In genomic region chr12:5745251-5745888, GRCh38 we compare ENCODE assay signal across 8 cellular contexts.
DNase-seq lines count a peak whose midpoint lies in the region; FAIRE-seq and TF ChIP-seq lines count a peak whose summit lies in the region.

No MANE protein-coding gene starts in this region.

- peaks cover 0 to 8% (median 0%) of the 10 kb centered on the region in 5 donors for H3K36me3 ChIP-seq in subcutaneous abdominal adipose tissue (ENCODE audit: control insufficient read depth in 5 of 5, insufficient read depth in 5 of 5, low read length in 5 of 5)

- intact Hi-C loops in activated CD4-positive, alpha-beta T cell treated with anti-CD3 and anti-CD28 coated beads, Interleukin-2, amount 10 ng/mL, durations not matched to agents 24 days and 14 days (cut with micrococcal nuclease): no loop called here

- H3K27ac Mint-ChIP-seq in activated CD4-positive, alpha-beta T cell treated with anti-CD3 and anti-CD28 coated beads, Interleukin-2, amount 10 ng/mL, durations not matched to agents 24 days and 14 days: no peak overlapping the region
- no peak overlapping the region for H3K27ac Mint-ChIP-seq in endothelial cell (ENCODE audit: unreplicated experiment)

- TF ChIP-seq POLR2A in GM12891 (IDR thresholded peaks at IDR 0.05; ENCODE audit: low read depth, low read length): no peak

- peaks cover 3% of the 10 kb centered on the region for H3K27me3 Mint-ChIP-seq in activated CD4-positive, alpha-beta T cell treated with anti-CD3 and anti-CD28 coated beads, Interleukin-2, amount 10 ng/mL, durations not matched to agents 24 days and 14 days
- H3K27me3 Mint-ChIP-seq in endothelial cell (ENCODE audit: unreplicated experiment): no peaks in the 10 kb centered on the region

- H3K4me3 Mint-ChIP-seq in activated CD4-positive, alpha-beta T cell treated with anti-CD3 and anti-CD28 coated beads, Interleukin-2, amount 10 ng/mL, durations not matched to agents 24 days and 14 days: no peak overlapping the region
- no peak overlapping the region for H3K4me3 Mint-ChIP-seq in endothelial cell (ENCODE audit: unreplicated experiment)

- peaks cover 3% of the 10 kb centered on the region for H3K4me1 Mint-ChIP-seq in activated CD4-positive, alpha-beta T cell treated with anti-CD3 and anti-CD28 coated beads, Interleukin-2, amount 10 ng/mL, durations not matched to agents 24 days and 14 days
- H3K4me1 Mint-ChIP-seq in endothelial cell (ENCODE audit: unreplicated experiment): peaks cover 12% of the 10 kb centered on the region

- H3K27me3 ChIP-seq in subcutaneous abdominal adipose tissue (ENCODE audit: control insufficient read depth in 5 of 5, insufficient read depth in 4 of 5, low read length in 5 of 5): peaks cover 0 to 2% (median 0%) of the 10 kb centered on the region in 5 donors

- H3K9me3 ChIP-seq in subcutaneous abdominal adipose tissue (ENCODE audit: control insufficient read depth in 5 of 5, low read length in 5 of 5): no peaks in the 10 kb centered on the region

- H3K9ac ChIP-seq in subcutaneous abdominal adipose tissue (ENCODE audit: low read length in 5 of 5): no peak overlapping the region

- FAIRE-seq in GM12891 (lab: Jason Lieb, UNC): no peak

- H3K4me3 ChIP-seq in subcutaneous abdominal adipose tissue (ENCODE audit: low read depth in 1 of 5, low read length in 5 of 5): no peak overlapping the region

- peak; percentile 4 for DNase-seq in AG09319 (ENCODE audit: extremely low read depth, low read depth)
- peak; percentile 21 for DNase-seq in GM12891 (ENCODE audit: insufficient read length, low spot score)
- peak; percentile 80 for DNase-seq in NAMALWA (ENCODE audit: low spot score)
- DNase-seq in activated CD4-positive, alpha-beta T cell treated with anti-CD3 and anti-CD28 coated beads, Interleukin-2, amount 10 ng/mL, durations not matched to agents 24 days and 14 days: peak; percentile 85
- DNase-seq in endothelial cell (ENCODE audit: low spot score): peak; percentile 85
- DNase-seq in myocyte (ENCODE audit: low read depth): peak; percentile 70
- DNase-seq in cortex of kidney (lab: John Stamatoyannopoulos, UW): no peak

- peak overlapping the region; percentile 37 for H3K27ac ChIP-seq in subcutaneous abdominal adipose tissue (ENCODE audit: low read depth, low read length)

- H3K36me3 Mint-ChIP-seq in activated CD4-positive, alpha-beta T cell treated with anti-CD3 and anti-CD28 coated beads, Interleukin-2, amount 10 ng/mL, durations not matched to agents 24 days and 14 days (ENCODE audit: low read depth): no peaks in the 10 kb centered on the region
- H3K36me3 Mint-ChIP-seq in endothelial cell (ENCODE audit: low read depth, unreplicated experiment): no peaks in the 10 kb centered on the region

- H3K4me1 ChIP-seq in subcutaneous abdominal adipose tissue (ENCODE audit: control insufficient read depth in 5 of 5, insufficient read depth in 5 of 5, low read length in 5 of 5): peaks cover 3 to 24% (median 6%) of the 10 kb centered on the region in 5 donors

- peak; percentile 83 for TF ChIP-seq CTCF in AG09319 (IDR thresholded peaks at IDR 0.05; ENCODE audit: low read depth, low read length)
- peak; percentile 83 for TF ChIP-seq CTCF in endothelial cell (IDR thresholded peaks at IDR 0.05; ENCODE audit: unreplicated experiment)

- no peaks in the 10 kb centered on the region for H3K9me3 Mint-ChIP-seq in activated CD4-positive, alpha-beta T cell treated with anti-CD3 and anti-CD28 coated beads, Interleukin-2, amount 10 ng/mL, durations not matched to agents 24 days and 14 days
- no peaks in the 10 kb centered on the region for H3K9me3 Mint-ChIP-seq in endothelial cell (ENCODE audit: unreplicated experiment)

TF ChIP-seq in GM12891, 5 proteins besides CTCF, POLR2A, EP300 and RAD21:
- no peak for TF ChIP-seq TAF1 (IDR thresholded peaks at IDR 0.05; ENCODE audit: low read depth, low read length)
- TF ChIP-seq POU2F2 (IDR thresholded peaks at IDR 0.05; ENCODE audit: low read depth, low read length): no peak
- no peak for TF ChIP-seq SPI1 (IDR thresholded peaks at IDR 0.05; ENCODE audit: low read depth, low read length)
- no peak for TF ChIP-seq POLR2AphosphoS5 (IDR thresholded peaks at IDR 0.05; ENCODE audit: low read depth, low read length)
- no peak for TF ChIP-seq PAX5 (IDR thresholded peaks at IDR 0.05; ENCODE audit: insufficient read depth, low read length, severe bottlenecking)
